Comparison of ENCODE assay signal across 15 cellular contexts in the genomic region with DNA sequence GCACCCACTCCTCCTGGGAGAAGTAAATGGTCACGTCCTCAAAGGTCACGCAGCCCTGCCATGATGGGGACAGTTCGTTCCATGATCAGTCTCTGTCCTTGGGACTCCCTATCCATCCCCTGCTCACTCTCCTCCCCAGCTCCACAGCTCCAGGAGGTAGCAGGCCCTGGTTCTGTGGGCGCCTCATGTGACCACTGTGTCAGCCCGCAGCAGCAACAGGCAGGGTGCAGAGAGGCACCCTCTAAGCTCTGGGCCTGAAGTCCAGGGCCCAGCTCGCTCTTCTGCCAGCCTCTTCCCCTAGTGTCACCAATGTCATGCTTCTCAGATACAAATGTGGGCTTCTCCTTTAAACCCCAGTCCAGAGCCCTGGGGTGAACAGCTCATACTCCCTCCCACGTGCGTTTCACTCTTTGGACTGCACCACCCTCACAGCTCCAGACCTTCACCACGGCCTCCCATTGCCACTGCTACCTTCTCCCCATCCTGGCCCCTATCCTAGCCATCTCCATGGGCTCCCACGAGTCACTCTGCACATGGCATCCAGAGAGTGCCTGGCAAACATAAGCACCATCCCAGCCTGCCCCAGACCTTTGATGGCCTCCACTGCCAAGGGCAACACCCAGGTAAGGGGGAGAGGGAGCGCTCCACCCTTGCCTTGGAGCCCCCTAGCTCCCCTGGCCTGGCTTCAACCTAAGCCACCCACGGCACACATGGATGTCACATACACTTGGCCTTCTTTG. TPM values are rescaled to one million over a fixed set of nuclear protein-coding genes. Genes with fewer than 3 reads are reported as not detected.
A peak's percentile ranks its signal among the peaks of the same experiment; 100 is the strongest.
DNase-seq lines count a peak whose midpoint lies in the region; ATAC-seq and TF ChIP-seq lines count a peak whose summit lies in the region.
"Had no signal": no experiment of that assay in that cellular context is flagged by ENCODE, and none has a peak within 500 bp of the region (broad histone marks: within the 10 kb centered on the region; RNA-seq: fewer than 3 reads in every experiment).

No MANE protein-coding gene starts in this region.

- H3K4me2 ChIP-seq in BLaER1 = 0 out of 2 replicates have a peak overlapping the region, but pooled peaks have one; percentile 89

- CTCF ChIA-PET in HEK293 (lab: Yijun Ruan, JAX) = interaction anchor here (0.5 to 6.3 kb wide), 5 partner anchors 12 to 472 kb away, joined by 3 to 52 read pairs (median 4); no protein-coding TSS in a partner anchor

- H3K9me3 Mint-ChIP-seq in activated naive CD8-positive, alpha-beta T cell treated with anti-CD3 and anti-CD28 coated beads for 36 hours = peaks cover 61% of the 10 kb centered on the region

- H3K4me1 Mint-ChIP-seq in activated naive CD8-positive, alpha-beta T cell treated with anti-CD3 and anti-CD28 coated beads for 36 hours = peaks cover 19% of the 10 kb centered on the region

- peaks cover 77% of the 10 kb centered on the region for H3K9me3 ChIP-seq in BLaER1
- H3K9me3 ChIP-seq in HEK293 (ENCODE audit: control insufficient read depth, insufficient read depth, low read depth, low read length) = peaks cover 10% of the 10 kb centered on the region; the same call in 1 of the 2 replicates

- ATAC-seq in GM19023 (IDR thresholded peaks at IDR 0.05; ENCODE audit: unreplicated experiment) = no peak

- no peak for TF ChIP-seq CTCF in HEK293 (tag by site-specific recombination; IDR thresholded peaks at IDR 0.05)

- H4K20me1 ChIP-seq in BLaER1 = no peaks in the 10 kb centered on the region

- H3K27me3 Mint-ChIP-seq in activated naive CD8-positive, alpha-beta T cell treated with anti-CD3 and anti-CD28 coated beads for 36 hours = no peaks in the 10 kb centered on the region

- no peak overlapping the region for H3K4me3 Mint-ChIP-seq in activated naive CD8-positive, alpha-beta T cell treated with anti-CD3 and anti-CD28 coated beads for 36 hours

- peaks cover 73% of the 10 kb centered on the region for H3K36me3 Mint-ChIP-seq in activated naive CD8-positive, alpha-beta T cell treated with anti-CD3 and anti-CD28 coated beads for 36 hours

- DNase-seq in activated naive CD8-positive, alpha-beta T cell treated with anti-CD3 and anti-CD28 coated beads for 36 hours = no peak
- peak; percentile 15 for DNase-seq in myocyte (ENCODE audit: low read depth)
- DNase-seq in activated gamma-delta T cell treated with Interleukin-2 at 50 U/mL for 16 hours = no peak
- no peak for DNase-seq in cortex of kidney (lab: John Stamatoyannopoulos, UW)
- no peak for DNase-seq in SIG-M5 treated with dmso at 0.1 percent for 504 hours (lab: John Stamatoyannopoulos, UW; ENCODE audit: unreplicated experiment)
- DNase-seq: activated CD4-positive, CD25-positive, alpha-beta regulatory T cell treated with anti-CD3 and anti-CD28 coated beads, Interleukin-2, amount 50 U/mL, for 72 hours; AML-193; kidney; NCI-H1092; NCI-H2227 treated with DMSO at 0.1 percent for 48 hours; trophoblast cell had no signal

- peak overlapping the region; percentile 4 for H3K27ac Mint-ChIP-seq in activated naive CD8-positive, alpha-beta T cell treated with anti-CD3 and anti-CD28 coated beads for 36 hours

- H3K4me1 ChIP-seq in BLaER1 (peaks cover 16% of the 10 kb centered on the region), HEK293 (ENCODE audit: control insufficient read depth, insufficient read depth, low read length) (peaks cover 16% of the 10 kb centered on the region)

- H3K27me3 ChIP-seq in BLaER1 = 0 out of 2 replicates have a peak, but pooled peaks cover 8% of the 10 kb centered on the region
- H3K27me3 ChIP-seq: breast epithelium had no signal

- POLR2A ChIA-PET in HEK293 (lab: Yijun Ruan, JAX) = interaction anchor here (0.6 to 1.0 kb wide), 2 partner anchors 21 to 34 kb away, joined by 3 read pairs; partner anchors contain the start of gene ZNF30

- no peak overlapping the region for H3K9ac ChIP-seq in BLaER1

- peak overlapping the region; percentile 92 for H3K4me3 ChIP-seq in BLaER1
- H3K4me3 ChIP-seq in HEK293 (ENCODE audit: low read depth, low read length) = no peak overlapping the region

- peaks cover 62% of the 10 kb centered on the region for H3K36me3 ChIP-seq in BLaER1
- peaks cover 15 to 59% of the 10 kb centered on the region in 2 experiments for H3K36me3 ChIP-seq in HEK293 (ENCODE audit: control insufficient read depth in 2 of 2, insufficient read depth in 1 of 2, low read length in 2 of 2)

- H3K27ac ChIP-seq in BLaER1 (no peak overlapping the region), HEK293 (ENCODE audit: extremely low read depth, low read depth, low read length) (no peak overlapping the region)

TF ChIP-seq in HEK293, 187 proteins besides CTCF, POLR2A, EP300 and RAD21:
- TF ChIP-seq, protein P1, sequence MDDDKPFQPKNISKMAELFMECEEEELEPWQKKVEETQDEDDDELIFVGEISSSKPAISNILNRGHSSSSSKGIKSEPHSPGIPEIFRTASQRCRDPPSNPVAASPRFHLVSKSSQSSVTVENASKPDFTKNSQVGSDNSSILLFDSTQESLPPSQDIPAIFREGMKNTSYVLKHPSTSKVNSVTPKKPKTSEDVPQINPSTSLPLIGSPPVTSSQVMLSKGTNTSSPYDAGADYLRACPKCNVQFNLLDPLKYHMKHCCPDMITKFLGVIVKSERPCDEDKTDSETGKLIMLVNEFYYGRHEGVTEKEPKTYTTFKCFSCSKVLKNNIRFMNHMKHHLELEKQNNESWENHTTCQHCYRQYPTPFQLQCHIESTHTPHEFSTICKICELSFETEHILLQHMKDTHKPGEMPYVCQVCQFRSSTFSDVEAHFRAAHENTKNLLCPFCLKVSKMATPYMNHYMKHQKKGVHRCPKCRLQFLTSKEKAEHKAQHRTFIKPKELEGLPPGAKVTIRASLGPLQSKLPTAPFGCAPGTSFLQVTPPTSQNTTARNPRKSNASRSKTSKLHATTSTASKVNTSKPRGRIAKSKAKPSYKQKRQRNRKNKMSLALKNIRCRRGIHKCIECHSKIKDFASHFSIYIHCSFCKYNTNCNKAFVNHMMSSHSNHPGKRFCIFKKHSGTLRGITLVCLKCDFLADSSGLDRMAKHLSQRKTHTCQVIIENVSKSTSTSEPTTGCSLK (tag by site-specific recombination; IDR thresholded peaks at IDR 0.05) = no peak
- peak; percentile 46; the same call in 1 of the 2 replicates for TF ChIP-seq ZNF560 (tag by site-specific recombination; IDR thresholded peaks at IDR 0.05; ENCODE audit: borderline replicate concordance)
- no peak for TF ChIP-seq SALL2 (tag by site-specific recombination; IDR thresholded peaks at IDR 0.05; ENCODE audit: borderline replicate concordance)
- no peak for TF ChIP-seq YY1 (tag by site-specific recombination; IDR thresholded peaks at IDR 0.05)
- TF ChIP-seq ZFP3 (tag by site-specific recombination; IDR thresholded peaks at IDR 0.05; ENCODE audit: low read depth) = no peak
- TF ChIP-seq ZNF639 (tag by site-specific recombination; IDR thresholded peaks at IDR 0.05) = no peak

RNA-seq across cellular contexts. Expression of gene ZNF792, which starts 2.9 kb away (rescaled TPM):
- total RNA-seq in activated naive CD8-positive, alpha-beta T cell treated with anti-CD3 and anti-CD28 coated beads for 36 hours = 1 to 10 TPM; 3.4 to 4.6 TPM
- total RNA-seq in myocyte = 0.96 and 1.2 TPM in 2 replicates
- 0.71 TPM for polyA plus RNA-seq in myocyte (2012)

RNA-seq across cellular contexts. Expression of gene ZNF30, which starts 34.4 kb away (rescaled TPM):
- total RNA-seq in activated naive CD8-positive, alpha-beta T cell treated with anti-CD3 and anti-CD28 coated beads for 36 hours = 1 to 10 TPM; 4.4 to 5.6 TPM
- 3.9 and 4.7 TPM in 2 replicates for total RNA-seq in myocyte
- polyA plus RNA-seq in myocyte (2012) = 2.0 TPM

RNA-seq across cellular contexts. Expression of gene GRAMD1A, which starts 39.0 kb away (rescaled TPM):
- total RNA-seq in activated naive CD8-positive, alpha-beta T cell treated with anti-CD3 and anti-CD28 coated beads for 36 hours = 100 to 1,000 TPM; 135 to 140 TPM
- 19.5 and 23.9 TPM in 2 replicates for total RNA-seq in myocyte
- 40.5 TPM for polyA plus RNA-seq in myocyte (2012)
